ENCODE assay signal across 8 cellular contexts in the genomic region with DNA sequence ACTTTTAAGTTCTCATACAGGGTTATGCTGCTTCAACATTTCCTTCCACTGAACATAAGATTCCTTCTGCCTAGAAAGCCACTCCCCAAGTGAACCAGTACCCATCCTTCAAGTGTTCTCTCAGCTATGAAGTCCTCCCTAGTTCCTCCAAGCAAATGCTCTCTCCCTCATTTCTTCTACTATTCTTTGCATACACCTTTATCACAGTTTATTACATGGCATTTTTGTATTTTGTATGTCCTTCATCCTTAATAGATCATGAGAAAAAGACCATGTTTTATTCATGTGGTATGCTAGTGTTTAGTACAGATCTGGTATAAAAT. TPM values are rescaled to one million over a fixed set of nuclear protein-coding genes. Genes with fewer than 3 reads are reported as not detected.
A peak's percentile ranks its signal among the peaks of the same experiment; 100 is the strongest.
DNase-seq lines count a peak whose midpoint lies in the region; ATAC-seq, FAIRE-seq and TF ChIP-seq lines count a peak whose summit lies in the region.

No MANE protein-coding gene starts in this region.

- H2BK120ac ChIP-seq in H1 (replicated peaks; ENCODE audit: low read depth, low read length) = no peak overlapping the region

- H2BK15ac ChIP-seq in H1 (ENCODE audit: low read length) = no peak overlapping the region

- DNase-seq in GDM1 (lab: John Stamatoyannopoulos, UW) (peak; percentile 12), MG63 (no peak), H1 (ENCODE audit: low read depth in 1 of 2, low spot score in 2 of 2) (no peak), psoas muscle (no peak), LoVo (ENCODE audit: low spot score) (no peak), RWPE1 (ENCODE audit: low spot score) (no peak)

- H3K79me1 ChIP-seq in H1 (ENCODE audit: low read depth, low read length) = no peaks in the 10 kb centered on the region

- no peaks in the 10 kb centered on the region for H3K9me3 ChIP-seq in MG63
- no peaks in the 10 kb centered on the region for H3K9me3 ChIP-seq in H1 (ENCODE audit: insufficient read depth in 2 of 2, low read depth in 1 of 2, low read length in 1 of 2)
- H3K9me3 ChIP-seq in psoas muscle = no peaks in the 10 kb centered on the region

- no peak overlapping the region for H2AK5ac ChIP-seq in H1 (ENCODE audit: low read depth, low read length)

- H2AFZ ChIP-seq in H1 (ENCODE audit: low read length) = no peak overlapping the region

- H3K36me3 ChIP-seq in MG63 (peaks cover 5% of the 10 kb centered on the region), H1 (ENCODE audit: control insufficient read depth in 2 of 4, insufficient read depth in 4 of 4, low read length in 3 of 4) (no peaks in the 10 kb centered on the region; a peak in 3 of 8 replicates), psoas muscle (ENCODE audit: insufficient read depth in 1 of 2, low read depth in 1 of 2) (no peaks in the 10 kb centered on the region)

- peak overlapping the region; percentile 7 to 30; a peak in 2 of 4 replicates for H3K4me2 ChIP-seq in H1 (ENCODE audit: insufficient read depth in 1 of 2, low read depth in 2 of 2, low read length in 2 of 2)

- H2BK5ac ChIP-seq in H1 (ENCODE audit: low read depth, low read length) = no peak overlapping the region

- no peak overlapping the region for H3K18ac ChIP-seq in H1 (ENCODE audit: extremely low read depth, low read length)

- H4K91ac ChIP-seq in H1 (replicated peaks; ENCODE audit: insufficient read length, low read length) = no peak overlapping the region

- H3K9ac ChIP-seq in H1 (replicated peaks in 1 of 4; ENCODE audit: extremely low read depth in 1 of 4, low read depth in 3 of 4, low read length in 3 of 4) = no peak overlapping the region

- no peak overlapping the region for H4K8ac ChIP-seq in H1 (ENCODE audit: extremely low read depth, insufficient read depth, low read length)

- H3K4ac ChIP-seq in H1 (replicated peaks; ENCODE audit: insufficient read length, low read depth, low read length) = no peak overlapping the region

- TF ChIP-seq POLR2A in H1 (IDR thresholded peaks at IDR 0.05; ENCODE audit: control extremely low read depth in 1 of 2, low read depth in 2 of 2, low read length in 2 of 2) = no peak

- intact Hi-C loops in psoas muscle (cut with DNase I) = loop anchor here (5.0 to 10.0 kb wide), 3 partner anchors 42 to 1095 kb away; a partner anchor contains a TSS

- H3K4me1 ChIP-seq in H1 (replicated peaks in 1 of 4; ENCODE audit: control insufficient read depth in 3 of 4, insufficient read depth in 4 of 4, low read length in 3 of 4) = peaks cover 0 to 22% (median 12%) of the 10 kb centered on the region in 4 experiments; a peak in 4 of 7 replicates
- H3K4me1 ChIP-seq in psoas muscle = peaks cover 59% of the 10 kb centered on the region

- no peak for TF ChIP-seq CTCF in H1 (IDR thresholded peaks at IDR 0.05; ENCODE audit: control extremely low read depth in 1 of 3, insufficient read depth in 1 of 3, low read depth in 1 of 3, low read length in 3 of 3)
- no peak for TF ChIP-seq CTCF in psoas muscle (IDR thresholded peaks at IDR 0.05)
- TF ChIP-seq CTCF in RWPE1 (conservative IDR thresholded peaks at IDR 0.05; ENCODE audit: low read depth) = no peak

- H4K20me1 ChIP-seq in H1 (replicated peaks in 1 of 2; ENCODE audit: control insufficient read depth in 1 of 2, insufficient read depth in 2 of 2, low read length in 2 of 2) = peaks cover 0 to 7% of the 10 kb centered on the region in 2 experiments

- H3K4me3 ChIP-seq in MG63 (peak overlapping the region; percentile 80), H1 (ENCODE audit: extremely low read depth in 1 of 4, insufficient read depth in 2 of 4, low read depth in 3 of 4, low read length in 4 of 4) (peak overlapping the region in 1 of 4 experiments; percentile 79; a peak in 2 of 8 replicates), psoas muscle (peak overlapping the region; percentile 84)

- FAIRE-seq in H1 (lab: Jason Lieb, UNC) = no peak

- no peak overlapping the region for H3K56ac ChIP-seq in H1 (replicated peaks; ENCODE audit: insufficient read length, low read depth, low read length)

- no peak overlapping the region for H2BK12ac ChIP-seq in H1 (ENCODE audit: low read depth, low read length)

- H2BK20ac ChIP-seq in H1 (ENCODE audit: low read length) = no peak overlapping the region

- peaks cover 0 to 57% of the 10 kb centered on the region in 2 experiments; a peak in 2 of 4 replicates for H3K79me2 ChIP-seq in H1 (ENCODE audit: control insufficient read depth in 1 of 2, insufficient read depth in 2 of 2, low read length in 2 of 2)

- H3K14ac ChIP-seq in H1 (ENCODE audit: insufficient read length) = no peak overlapping the region

- H3K27ac ChIP-seq in H1 (ENCODE audit: low read depth, low read length) (no peak overlapping the region), psoas muscle (peak overlapping the region; percentile 99), RWPE1 (no peak overlapping the region)

- no peaks in the 10 kb centered on the region for H3K27me3 ChIP-seq in MG63
- H3K27me3 ChIP-seq in H1 (replicated peaks in 1 of 4; ENCODE audit: control insufficient read depth in 3 of 4, extremely low read depth in 1 of 4, insufficient read depth in 3 of 4, low read length in 3 of 4) = no peaks in the 10 kb centered on the region
- H3K27me3 ChIP-seq in psoas muscle (ENCODE audit: insufficient read depth in 3 of 3, low read length in 2 of 3) = no peaks in the 10 kb centered on the region

- TF ChIP-seq RAD21 in H1 (IDR thresholded peaks at IDR 0.05 in 1 of 2, conservative IDR thresholded peaks at IDR 0.05 in 1 of 2; ENCODE audit: low read depth in 2 of 2, low read length in 2 of 2) = no peak

- H3K23me2 ChIP-seq in H1 (ENCODE audit: low read depth, low read length) = peaks cover 5% of the 10 kb centered on the region; the same call in 1 of the 2 replicates

- ATAC-seq in psoas muscle (no peak), GM18868 (IDR thresholded peaks at IDR 0.05; ENCODE audit: unreplicated experiment) (no peak), HG03159 (IDR thresholded peaks at IDR 0.05; ENCODE audit: unreplicated experiment) (no peak)

- no peak for TF ChIP-seq EP300 in H1 (IDR thresholded peaks at IDR 0.05; ENCODE audit: borderline replicate concordance in 1 of 2, low read depth in 2 of 2, low read length in 2 of 2)

- CTCF ChIA-PET in H1 (lab: Charles Lee; ENCODE audit: partially characterized antibody) = interaction anchor here (1.0 kb wide), 1 partner anchor 68 kb away, joined by 3 read pairs; no protein-coding TSS in a partner anchor
- CTCF ChIA-PET in RWPE1 (lab: Yijun Ruan, JAX) = no interaction called here

- H4K5ac ChIP-seq in H1 (ENCODE audit: insufficient read length, low read depth, low read length) = no peak overlapping the region

- POLR2A ChIA-PET in H1 (lab: Charles Lee; ENCODE audit: partially characterized antibody) = interaction anchor here (0.6 kb wide), 1 partner anchor 324 kb away, joined by 3 read pairs; no protein-coding TSS in a partner anchor
- POLR2A ChIA-PET in RWPE1 (lab: Yijun Ruan, JAX; ENCODE audit: low non-redundant PET) = no interaction called here

- no peak overlapping the region for H3K23ac ChIP-seq in H1 (ENCODE audit: insufficient read length)

TF ChIP-seq in H1, 55 proteins besides CTCF, POLR2A, EP300 and RAD21 (continues in another document):
- TF ChIP-seq CBX8 (IDR thresholded peaks at IDR 0.05; ENCODE audit: borderline replicate concordance, low read depth, low read length) (no peak), KDM4A (IDR thresholded peaks at IDR 0.05; ENCODE audit: low read depth, low read length, severe bottlenecking) (no peak), PHF8 (conservative IDR thresholded peaks at IDR 0.05; ENCODE audit: low read depth, low read length) (no peak), ASH2L (IDR thresholded peaks at IDR 0.05; ENCODE audit: low read length) (no peak), SIN3A (conservative IDR thresholded peaks at IDR 0.05 in 1 of 2, IDR thresholded peaks at IDR 0.05 in 1 of 2; ENCODE audit: low read depth in 1 of 2, low read length in 2 of 2) (no peak), POU5F1 (IDR thresholded peaks at IDR 0.05; ENCODE audit: low read depth, low read length) (no peak), NRF1 (IDR thresholded peaks at IDR 0.05; ENCODE audit: low read depth, low read length) (no peak), ZNF274 (IDR thresholded peaks at IDR 0.05; ENCODE audit: borderline replicate concordance, extremely low read depth, low read length) (no peak), CHD2 (IDR thresholded peaks at IDR 0.05; ENCODE audit: low read length) (no peak)
- TF ChIP-seq, protein P1, sequence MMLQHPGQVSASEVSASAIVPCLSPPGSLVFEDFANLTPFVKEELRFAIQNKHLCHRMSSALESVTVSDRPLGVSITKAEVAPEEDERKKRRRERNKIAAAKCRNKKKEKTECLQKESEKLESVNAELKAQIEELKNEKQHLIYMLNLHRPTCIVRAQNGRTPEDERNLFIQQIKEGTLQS (IDR thresholded peaks at IDR 0.05; ENCODE audit: insufficient read depth, low read depth, low read length) = no peak
- TF ChIP-seq, protein P2, sequence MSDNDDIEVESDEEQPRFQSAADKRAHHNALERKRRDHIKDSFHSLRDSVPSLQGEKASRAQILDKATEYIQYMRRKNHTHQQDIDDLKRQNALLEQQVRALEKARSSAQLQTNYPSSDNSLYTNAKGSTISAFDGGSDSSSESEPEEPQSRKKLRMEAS (IDR thresholded peaks at IDR 0.05) = no peak
- TF ChIP-seq, protein P3, sequence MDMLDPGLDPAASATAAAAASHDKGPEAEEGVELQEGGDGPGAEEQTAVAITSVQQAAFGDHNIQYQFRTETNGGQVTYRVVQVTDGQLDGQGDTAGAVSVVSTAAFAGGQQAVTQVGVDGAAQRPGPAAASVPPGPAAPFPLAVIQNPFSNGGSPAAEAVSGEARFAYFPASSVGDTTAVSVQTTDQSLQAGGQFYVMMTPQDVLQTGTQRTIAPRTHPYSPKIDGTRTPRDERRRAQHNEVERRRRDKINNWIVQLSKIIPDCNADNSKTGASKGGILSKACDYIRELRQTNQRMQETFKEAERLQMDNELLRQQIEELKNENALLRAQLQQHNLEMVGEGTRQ (IDR thresholded peaks at IDR 0.05; ENCODE audit: low read length) = no peak

RNA-seq across cellular contexts. Expression of a gene that starts 1.9 kb away (rescaled TPM):
- 27.7 and 42.8 TPM in 2 replicates for total RNA-seq in MG63 (2014; rRNA removed; shearing (Covaris generic); ENCODE audit: low replicate concordance)
- total RNA-seq in H1 (2021; fragmentation: NEBNext Ultra II Directional; extraction: Animal tissue kit (Norgen Biotek cat#: 25700)) = 56.1 and 57.7 TPM in 2 replicates
- polyA plus RNA-seq in H1 (2011; rRNA removed) = 27.2 and 44.9 TPM in 2 replicates
- polyA plus RNA-seq in H1 (2011; cell fraction: cytosol; rRNA removed) = 36.9 TPM
- 10.4 TPM for polyA plus RNA-seq in H1 (2011; cell fraction: nucleus; rRNA removed)
- polyA plus RNA-seq in H1 (2012, experiment 1 of 2) = 33.8 to 44.8 TPM (median 39.5 TPM) in 4 replicates
- 23.3 TPM for polyA plus RNA-seq in H1 (2012, experiment 2 of 2)
- polyA plus RNA-seq in H1 (2013, experiment 1 of 2) = 57.6 TPM
- 64.2 TPM for polyA plus RNA-seq in H1 (2013, experiment 2 of 2)
- polyA minus RNA-seq in H1 (2011; rRNA and poly(A)+ RNA removed) = 44.6 and 67.0 TPM in 2 replicates
- 18.1 TPM for polyA minus RNA-seq in H1 (2011; cell fraction: cytosol; rRNA and poly(A)+ RNA removed)
- 25.6 TPM for polyA minus RNA-seq in H1 (2011; cell fraction: nucleus; rRNA and poly(A)+ RNA removed)
- total RNA-seq in psoas muscle = 100 to 1,000 TPM in 1 of 4 donors, 10 to 100 TPM in 3; 68.3 to 113 (median 80.2) TPM
- polyA plus RNA-seq in psoas muscle = 100 to 1,000 TPM in 1 of 3 donors, 10 to 100 TPM in 2; 66.3 to 110 (median 72.1) TPM
